17 cellular contexts compared by ENCODE assay signal in the genomic region with DNA sequence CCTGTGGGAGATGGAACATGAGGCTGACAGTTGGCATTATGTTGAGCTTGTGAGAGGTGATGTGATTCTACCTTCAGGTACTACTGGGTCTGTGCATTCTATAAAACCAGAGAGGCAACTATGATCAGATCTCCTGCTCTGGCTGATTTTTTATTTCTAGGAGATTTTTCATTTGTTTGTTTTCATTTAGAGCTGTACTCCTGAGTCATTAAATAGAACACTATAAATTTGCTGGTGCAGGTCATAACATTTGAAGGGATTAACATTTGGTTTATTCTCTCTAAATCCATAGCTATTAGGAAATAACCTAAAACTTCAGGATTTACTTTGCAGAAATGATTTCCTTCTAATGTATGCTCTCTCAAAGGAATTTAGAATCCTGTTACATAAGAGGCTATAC. TPM values are rescaled to one million over a fixed set of nuclear protein-coding genes. Genes with fewer than 3 reads are reported as not detected.
A peak's percentile ranks its signal among the peaks of the same experiment; 100 is the strongest.
DNase-seq lines count a peak whose midpoint lies in the region; ATAC-seq, FAIRE-seq and TF ChIP-seq lines count a peak whose summit lies in the region.
"Had no signal": no experiment of that assay in that cellular context is flagged by ENCODE, and none has a peak within 500 bp of the region (broad histone marks: within the 10 kb centered on the region; RNA-seq: fewer than 3 reads in every experiment).

No MANE protein-coding gene starts in this region.

- no peak overlapping the region for H3K9ac ChIP-seq in PC-3 (ENCODE audit: low read length)
- H3K9ac ChIP-seq: BLaER1 treated with 17β-estradiol and CSF1 and Interleukin-3, amounts not matched to agents 10 nM and 100 nM; GM23248 had no signal

- H3F3A ChIP-seq in PC-3 (ENCODE audit: low read length, unreplicated experiment), result no peaks in the 10 kb centered on the region

- CTCF ChIA-PET in PC-3 (lab: Charles Lee), result no interaction called here

- POLR2A ChIA-PET in PC-3 (lab: Charles Lee; ENCODE audit: unreplicated experiment), result interaction anchor here (0.7 kb wide), 1 partner anchor 297 kb away, joined by 3 read pairs; no protein-coding TSS in a partner anchor

- DNase-seq in H54 (ENCODE audit: insufficient read length, low spot score) (no peak), PC-3 (peak; percentile 20), foreskin fibroblast (peak; percentile 3 to 23), NCI-H187 (lab: John Stamatoyannopoulos, UW) (no peak), GF-D8 (lab: John Stamatoyannopoulos, UW) (no peak), cardiac septum (ENCODE audit: low spot score) (no peak)
- DNase-seq: 8988T; Calu3; CD8-positive, alpha-beta T cell; DMS79 treated with DMSO at 0.1 percent for 48 hours; GM23248; HFFc6 had no signal

- peak; percentile 11 for FAIRE-seq in H54 (lab: Jason Lieb, UNC)
- FAIRE-seq: GM12878, HTR-8/SVneo had no signal

- H3K27me3 ChIP-seq in PC-3 (ENCODE audit: low read length), result no peaks in the 10 kb centered on the region
- H3K27me3 ChIP-seq: BLaER1 treated with 17β-estradiol and CSF1 and Interleukin-3, amounts not matched to agents 10 nM and 100 nM had no signal

- no peak overlapping the region for H3K27ac ChIP-seq in PC-3 (ENCODE audit: low read length)
- H3K27ac ChIP-seq: BLaER1 treated with 17β-estradiol and CSF1 and Interleukin-3, amounts not matched to agents 10 nM and 100 nM; GM23248 had no signal

- intact Hi-C loops in PC-3 (cut with micrococcal nuclease) (loop anchor here (2.0 kb wide), 1 partner anchor 40 kb away; no protein-coding TSS in a partner anchor), cardiac septum (cut with DNase I) (no loop called here)

- no peaks in the 10 kb centered on the region for H4K20me1 ChIP-seq in PC-3 (ENCODE audit: low read length)
- H4K20me1 ChIP-seq: BLaER1 treated with 17β-estradiol and CSF1 and Interleukin-3, amounts not matched to agents 10 nM and 100 nM had no signal

- no peak for TF ChIP-seq POLR2A in H54 (IDR thresholded peaks at IDR 0.05; ENCODE audit: low read depth, low read length)

- H3K4me2 ChIP-seq in PC-3 (ENCODE audit: low read length), result no peak overlapping the region
- H3K4me2 ChIP-seq: BLaER1 treated with 17β-estradiol and CSF1 and Interleukin-3, amounts not matched to agents 10 nM and 100 nM had no signal

- peaks cover 27% of the 10 kb centered on the region for H3K4me1 ChIP-seq in PC-3 (ENCODE audit: insufficient read depth, low read length)

- TF ChIP-seq CTCF in PC-3 (conservative IDR thresholded peaks at IDR 0.05; ENCODE audit: low read depth, low read length) (no peak), foreskin fibroblast (IDR thresholded peaks at IDR 0.05; ENCODE audit: low read depth, low read length) (no peak)

- H3K4me3 ChIP-seq in PC-3 (ENCODE audit: low read length) (no peak overlapping the region), foreskin fibroblast (ENCODE audit: low read depth in 1 of 2, low read length in 2 of 2) (no peak overlapping the region)
- H3K4me3 ChIP-seq: BLaER1 treated with 17β-estradiol and CSF1 and Interleukin-3, amounts not matched to agents 10 nM and 100 nM; GM12878; GM23248 had no signal

- no peaks in the 10 kb centered on the region for H3K36me3 ChIP-seq in PC-3 (ENCODE audit: low read depth, low read length)
- H3K36me3 ChIP-seq: BLaER1 treated with 17β-estradiol and CSF1 and Interleukin-3, amounts not matched to agents 10 nM and 100 nM had no signal

- H3K9me3 ChIP-seq in PC-3 (ENCODE audit: low read length), result no peaks in the 10 kb centered on the region
- H3K9me3 ChIP-seq: BLaER1 treated with 17β-estradiol and CSF1 and Interleukin-3, amounts not matched to agents 10 nM and 100 nM had no signal

- H2AFZ ChIP-seq in PC-3 (ENCODE audit: low read length), result no peak overlapping the region
- H2AFZ ChIP-seq: GM23248 had no signal

- no peaks in the 10 kb centered on the region for H3K9me2 ChIP-seq in PC-3 (replicated peaks; ENCODE audit: low read length)

- ATAC-seq in PC-3 (peak; percentile 83), GM19452 (IDR thresholded peaks at IDR 0.05; ENCODE audit: unreplicated experiment) (no peak)
- ATAC-seq: CD8-positive, alpha-beta T cell; GM12878; HCT116 had no signal

- H3K79me2 ChIP-seq in PC-3 (ENCODE audit: low read length), result no peaks in the 10 kb centered on the region

- BruUV-seq in PC-3 (replicated peaks; lab: Mats Ljungman, UMichigan), result no TSS peak

RNA-seq across cellular contexts. Expression of a gene that starts 42.9 kb away (rescaled TPM):
- 7.2 and 10.7 TPM in 2 replicates for total RNA-seq in PC-3 (2014; rRNA removed)
- total RNA-seq in cardiac septum, result 8.6 TPM

Comparison
In these comparisons a context has a peak if more than half of its experiments do, and no peak if none do; other contexts are left out.
1. DNase-seq: peak in PC-3 (single experiment) and foreskin fibroblast (2 of 2); none in H54 (single experiment), NCI-H187 (0 of 2), GF-D8 (single experiment) and cardiac septum (single experiment).